In genomic region chr7:118872568-118872967, GRCh38 we compare ENCODE assay signal across 19 cellular contexts.
DNase-seq lines count a peak whose midpoint lies in the region; ATAC-seq, FAIRE-seq and TF ChIP-seq lines count a peak whose summit lies in the region.
"Had no signal": no experiment of that assay in that cellular context is flagged by ENCODE, and none has a peak within 500 bp of the region (broad histone marks: within the 10 kb centered on the region; RNA-seq: fewer than 3 reads in every experiment).

No MANE protein-coding gene starts in this region.

- H3K4me3 Mint-ChIP-seq in mesothelial cell of epicardium = no peak overlapping the region
- H3K4me3 Mint-ChIP-seq: activated CD4-positive, alpha-beta T cell treated with anti-CD3 and anti-CD28 coated beads for 36 hours; activated CD8-positive, alpha-beta memory T cell treated with anti-CD3 and anti-CD28 coated beads, Interleukin-2, amount 10 ng/mL, durations not matched to agents 7 days and 5 days; naive B cell had no signal

- H3K9me3 Mint-ChIP-seq in mesothelial cell of epicardium = no peaks in the 10 kb centered on the region

- H3K36me3 ChIP-seq in K562 (ENCODE audit: control insufficient read depth, insufficient read depth, low read length) (no peaks in the 10 kb centered on the region), left lung (no peaks in the 10 kb centered on the region)
- H3K36me3 ChIP-seq: thyroid gland had no signal

- BruUV-seq in K562 (replicated peaks; lab: Mats Ljungman, UMichigan) = no TSS peak

- in situ Hi-C loops in K562 (cut with MboI) = no loop called here

- H3K27me3 Mint-ChIP-seq in mesothelial cell of epicardium (ENCODE audit: low read depth) = no peaks in the 10 kb centered on the region
- H3K27me3 Mint-ChIP-seq: activated CD4-positive, alpha-beta T cell treated with anti-CD3 and anti-CD28 coated beads for 36 hours; activated CD8-positive, alpha-beta memory T cell treated with anti-CD3 and anti-CD28 coated beads, Interleukin-2, amount 10 ng/mL, durations not matched to agents 7 days and 5 days; naive B cell had no signal

- H3K9me1 ChIP-seq in K562 (ENCODE audit: control insufficient read depth, insufficient read depth, low read length) = no peaks in the 10 kb centered on the region

- H3K27me3 ChIP-seq in K562 (ENCODE audit: control insufficient read depth in 2 of 2, insufficient read depth in 2 of 2, low read length in 2 of 2) (no peaks in the 10 kb centered on the region), left lung (no peaks in the 10 kb centered on the region)
- H3K27me3 ChIP-seq: thyroid gland had no signal

- H3K27ac ChIP-seq in K562 (ENCODE audit: extremely low read depth, low read depth, low read length) = no peak overlapping the region
- no peak overlapping the region for H3K27ac ChIP-seq in left lung
- H3K27ac ChIP-seq: thyroid gland had no signal

- TF ChIP-seq POLR2A in K562 (conservative IDR thresholded peaks at IDR 0.05) = no peak

- H3K79me2 ChIP-seq in K562 (ENCODE audit: control insufficient read depth, insufficient read depth, low read length) = no peaks in the 10 kb centered on the region

- FAIRE-seq in K562 (lab: Jason Lieb, UNC) = no peak
- FAIRE-seq: endometrium had no signal

- H2AFZ ChIP-seq in K562 (ENCODE audit: low read depth, low read length) = no peak overlapping the region

- no peaks in the 10 kb centered on the region for H4K20me1 ChIP-seq in K562 (replicated peaks; ENCODE audit: control insufficient read depth, insufficient read depth, low read length)

- DNase-seq in DMS53 treated with DMSO at 0.1 percent for 48 hours (lab: John Stamatoyannopoulos, UW; ENCODE audit: unreplicated experiment) (peak; percentile 48), NCI-H146 treated with DMSO at 0.1 percent for 48 hours (lab: John Stamatoyannopoulos, UW; ENCODE audit: unreplicated experiment) (peak; percentile 83), K562 (ENCODE audit: extremely low read depth in 1 of 4, low spot score in 3 of 4) (no peak), mesothelial cell of epicardium (ENCODE audit: low spot score in 2 of 2, unreplicated experiment in 2 of 2) (no peak), left lung (no peak), NCI-H524 treated with DMSO at 0.1 percent for 48 hours (lab: John Stamatoyannopoulos, UW) (no peak), globus pallidus (ENCODE audit: low spot score) (no peak)
- DNase-seq: activated CD4-positive, alpha-beta T cell treated with anti-CD3 and anti-CD28 coated beads for 36 hours; activated CD8-positive, alpha-beta memory T cell treated with anti-CD3 and anti-CD28 coated beads, Interleukin-2, amount 10 ng/mL, durations not matched to agents 7 days and 5 days; activated effector memory CD4-positive, alpha-beta T cell treated with Interleukin-2 at 50 U/mL for 16 hours; foreskin fibroblast; IMR-90; naive B cell; NCI-H524; SK-N-SH; thyroid gland had no signal

- POLR2A ChIA-PET in K562 (lab: Yijun Ruan, JAX) = no interaction called here

- H3K4me3 ChIP-seq in K562 = no peak overlapping the region
- no peak overlapping the region for H3K4me3 ChIP-seq in left lung
- H3K4me3 ChIP-seq: skin epidermis, thyroid gland had no signal

- no peak for ATAC-seq in K562
- no peak for ATAC-seq in left lung
- no peak for ATAC-seq in GM21381 (IDR thresholded peaks at IDR 0.05; ENCODE audit: unreplicated experiment)
- ATAC-seq: activated CD4-positive, alpha-beta T cell treated with anti-CD3 and anti-CD28 coated beads for 36 hours; activated CD8-positive, alpha-beta memory T cell treated with anti-CD3 and anti-CD28 coated beads, Interleukin-2, amount 10 ng/mL, durations not matched to agents 7 days and 5 days had no signal

- 0% methylated on average over 3 of the region's 3 CpGs for whole genome bisulfite sequencing in K562 (ENCODE audit: insufficient coverage, low coverage, missing lambda C conversion rate)

- peaks cover 44% of the 10 kb centered on the region for H3K4me1 Mint-ChIP-seq in mesothelial cell of epicardium
- H3K4me1 Mint-ChIP-seq: activated CD4-positive, alpha-beta T cell treated with anti-CD3 and anti-CD28 coated beads for 36 hours; activated CD8-positive, alpha-beta memory T cell treated with anti-CD3 and anti-CD28 coated beads, Interleukin-2, amount 10 ng/mL, durations not matched to agents 7 days and 5 days; naive B cell had no signal

- H3K9ac ChIP-seq in K562 (ENCODE audit: insufficient read depth in 1 of 2, low read depth in 2 of 2, low read length in 2 of 2) = no peak overlapping the region
- H3K9ac ChIP-seq: SK-N-SH had no signal

- H3K9me3 ChIP-seq in K562 (replicated peaks; ENCODE audit: control insufficient read depth, insufficient read depth, low read depth, low read length) (no peaks in the 10 kb centered on the region), left lung (no peaks in the 10 kb centered on the region)
- H3K9me3 ChIP-seq: SK-N-SH, thyroid gland had no signal

- CTCF ChIA-PET in K562 (lab: Yijun Ruan, JAX; ENCODE audit: low intra/inter-chr PET ratio) = no interaction called here

- no peak overlapping the region for H3K4me2 ChIP-seq in K562 (ENCODE audit: insufficient read depth, low read length)
- H3K4me2 ChIP-seq: SK-N-SH had no signal

- H3K27ac Mint-ChIP-seq in mesothelial cell of epicardium = peak overlapping the region; percentile 28
- H3K27ac Mint-ChIP-seq: activated CD4-positive, alpha-beta T cell treated with anti-CD3 and anti-CD28 coated beads for 36 hours; activated CD8-positive, alpha-beta memory T cell treated with anti-CD3 and anti-CD28 coated beads, Interleukin-2, amount 10 ng/mL, durations not matched to agents 7 days and 5 days; naive B cell had no signal

- H3K4me1 ChIP-seq in K562 (replicated peaks in 1 of 2; ENCODE audit: control insufficient read depth in 2 of 2, insufficient read depth in 2 of 2, low read length in 2 of 2) (no peaks in the 10 kb centered on the region), left lung (no peaks in the 10 kb centered on the region)
- H3K4me1 ChIP-seq: thyroid gland had no signal

- no peak for TF ChIP-seq EP300 in K562 (IDR thresholded peaks at IDR 0.05; ENCODE audit: low read length)

- TF ChIP-seq RAD21 in K562 (CRISPR knock-in tag; conservative IDR thresholded peaks at IDR 0.05 in 1 of 2, IDR thresholded peaks at IDR 0.05 in 1 of 2) = no peak

- H3K36me3 Mint-ChIP-seq in mesothelial cell of epicardium = no peaks in the 10 kb centered on the region
- H3K36me3 Mint-ChIP-seq: activated CD8-positive, alpha-beta memory T cell treated with anti-CD3 and anti-CD28 coated beads, Interleukin-2, amount 10 ng/mL, durations not matched to agents 7 days and 5 days; naive B cell had no signal

- intact Hi-C loops in K562 (cut with micrococcal nuclease) (no loop called here), left lung (cut with DNase I) (no loop called here)

- no peak for TF ChIP-seq CTCF in K562 (IDR thresholded peaks at IDR 0.05 in 2 of 3, conservative IDR thresholded peaks at IDR 0.05 in 1 of 3; ENCODE audit: insufficient read depth in 2 of 3, low read depth in 1 of 3, low read length in 3 of 3)
- no peak for TF ChIP-seq CTCF in mesothelial cell of epicardium (IDR thresholded peaks at IDR 0.05; ENCODE audit: unreplicated experiment)
- no peak for TF ChIP-seq CTCF in left lung (IDR thresholded peaks at IDR 0.05)

TF ChIP-seq in K562, 482 proteins besides CTCF, POLR2A, EP300 and RAD21:
- TF ChIP-seq SAFB2 (IDR thresholded peaks at IDR 0.05; ENCODE audit: borderline replicate concordance, low read depth, low read length, severe bottlenecking) = no peak
- 0 out of 2 replicates have a peak, but pooled peaks have one; percentile 18 for TF ChIP-seq CEBPB (tag; IDR thresholded peaks at IDR 0.05)
- TF ChIP-seq ASH1L (IDR thresholded peaks at IDR 0.05; ENCODE audit: borderline replicate concordance, low read depth, partially characterized antibody) = no peak
- no peak for TF ChIP-seq XRCC3 (IDR thresholded peaks at IDR 0.05)
- TF ChIP-seq ZNF707 (CRISPR knock-in tag; conservative IDR thresholded peaks at IDR 0.05) = no peak

Comparison
In these comparisons a context has a peak if more than half of its experiments do, and no peak if none do; other contexts are left out.
1. DNase-seq: peak in DMS53 treated with DMSO at 0.1 percent for 48 hours (single experiment) and NCI-H146 treated with DMSO at 0.1 percent for 48 hours (single experiment); none in K562 (0 of 4), mesothelial cell of epicardium (0 of 2), left lung (0 of 2), NCI-H524 treated with DMSO at 0.1 percent for 48 hours (single experiment) and globus pallidus (single experiment).